8 cellular contexts compared by ENCODE assay signal in genomic region chr1:162561037-162561615, GRCh38. TPM values are rescaled to one million over a fixed set of nuclear protein-coding genes. Genes with fewer than 3 reads are reported as not detected.
A peak's percentile ranks its signal among the peaks of the same experiment; 100 is the strongest.
DNase-seq lines count a peak whose midpoint lies in the region; ATAC-seq lines count a peak whose summit lies in the region.

No MANE protein-coding gene starts in this region.

- peak overlapping the region in 1 of 2 experiments; percentile 47 for H3K4ac ChIP-seq in mesenchymal stem cell (ENCODE audit: low read depth in 1 of 2, low read length in 2 of 2)

- H3K27me3 ChIP-seq in effector memory CD4-positive, alpha-beta T cell (replicated peaks; ENCODE audit: control insufficient read depth, insufficient read depth, low read length, poor library complexity, severe bottlenecking), result no peaks in the 10 kb centered on the region
- H3K27me3 ChIP-seq in mesenchymal stem cell (ENCODE audit: control insufficient read depth in 1 of 2, insufficient read depth in 1 of 2, low read length in 2 of 2), result no peaks in the 10 kb centered on the region

- peak overlapping the region; percentile 51 to 69 for H2BK12ac ChIP-seq in mesenchymal stem cell (ENCODE audit: low read length in 2 of 2)

- peak overlapping the region; percentile 73 for H3K27ac ChIP-seq in effector memory CD4-positive, alpha-beta T cell (ENCODE audit: insufficient read depth, low read length, poor library complexity, severe bottlenecking)
- H3K27ac ChIP-seq in mesenchymal stem cell (ENCODE audit: low read length, poor library complexity, severe bottlenecking), result peak overlapping the region; percentile 50

- H3K9ac ChIP-seq in mesenchymal stem cell (ENCODE audit: low read length), result peak overlapping the region; percentile 98

- H2BK15ac ChIP-seq in mesenchymal stem cell (ENCODE audit: low read depth, poor library complexity, severe bottlenecking), result peak overlapping the region; percentile 82

- peak overlapping the region; percentile 54 for H2AFZ ChIP-seq in mesenchymal stem cell (ENCODE audit: low read depth, low read length)

- H4K8ac ChIP-seq in mesenchymal stem cell (ENCODE audit: low read length), result peak overlapping the region; percentile 96

- H3K79me1 ChIP-seq in mesenchymal stem cell (replicated peaks; ENCODE audit: low read length, poor library complexity, severe bottlenecking), result peaks cover 5% of the 10 kb centered on the region

- H3K18ac ChIP-seq in mesenchymal stem cell (ENCODE audit: low read depth in 1 of 2, low read length in 2 of 2), result peak overlapping the region; percentile 66 to 95

- no peak overlapping the region for H3K23ac ChIP-seq in mesenchymal stem cell (ENCODE audit: low read length in 2 of 2)

- peak overlapping the region; percentile 84 for H3K4me3 ChIP-seq in effector memory CD4-positive, alpha-beta T cell (ENCODE audit: insufficient read depth, low read depth, low read length, poor library complexity, severe bottlenecking)
- peak overlapping the region; percentile 79 to 95 for H3K4me3 ChIP-seq in mesenchymal stem cell (ENCODE audit: insufficient read depth in 1 of 2, low read depth in 1 of 2, low read length in 2 of 2)

- H3K4me1 ChIP-seq in effector memory CD4-positive, alpha-beta T cell (ENCODE audit: control insufficient read depth, insufficient read depth, low read length, poor library complexity, severe bottlenecking), result no peaks in the 10 kb centered on the region
- H3K4me1 ChIP-seq in mesenchymal stem cell (ENCODE audit: control insufficient read depth, insufficient read depth, low read depth, low read length), result peaks cover 5% of the 10 kb centered on the region

- peak; percentile 92 for DNase-seq in COLO829 (ENCODE audit: low spot score)
- DNase-seq in HT-29 (ENCODE audit: low spot score), result peak; percentile 98
- DNase-seq in NK-92 treated with Interleukin-12 subunit alpha and Interleukin-12 subunit beta, amount 100 ng/mL, for 24 hours (lab: John Stamatoyannopoulos, UW), result peak; percentile 97
- peak; percentile 95 to 97 for DNase-seq in activated CD8-positive, alpha-beta memory T cell treated with anti-CD3 and anti-CD28 coated beads for 4 hours (ENCODE audit: low read depth in 2 of 2)
- peak; percentile 97 for DNase-seq in effector memory CD4-positive, alpha-beta T cell
- peak; percentile 97 for DNase-seq in mesenchymal stem cell
- DNase-seq in stimulated activated CD8-positive, alpha-beta memory T cell treated with anti-CD3 and anti-CD28 coated beads, Interleukin-12 subunit alpha, Interleukin-12 subunit beta, amount 100 ng/mL, for 24 hours (ENCODE audit: extremely low read depth), result peak; percentile 98

- peak; percentile 95 for ATAC-seq in GM21360 (IDR thresholded peaks at IDR 0.05; ENCODE audit: unreplicated experiment)

- 2% methylated on average over 49 of the region's 53 CpGs for WGBS in mesenchymal stem cell

- no peaks in the 10 kb centered on the region for H3K9me3 ChIP-seq in effector memory CD4-positive, alpha-beta T cell (ENCODE audit: control insufficient read depth, low read length)
- H3K9me3 ChIP-seq in mesenchymal stem cell (ENCODE audit: control insufficient read depth, low read length), result no peaks in the 10 kb centered on the region

- H2BK120ac ChIP-seq in mesenchymal stem cell (ENCODE audit: low read depth, low read length), result no peak overlapping the region

- no peak overlapping the region for H4K91ac ChIP-seq in mesenchymal stem cell (ENCODE audit: low read length)

- peak overlapping the region; percentile 11 for H2BK5ac ChIP-seq in mesenchymal stem cell (ENCODE audit: low read depth, low read length, poor library complexity, severe bottlenecking)

- H3K4me2 ChIP-seq in mesenchymal stem cell (ENCODE audit: low read length, poor library complexity, severe bottlenecking), result peak overlapping the region; percentile 69

- H3K36me3 ChIP-seq in effector memory CD4-positive, alpha-beta T cell (ENCODE audit: control insufficient read depth, insufficient read depth, low read length), result no peaks in the 10 kb centered on the region
- H3K36me3 ChIP-seq in mesenchymal stem cell (ENCODE audit: control insufficient read depth in 1 of 2, insufficient read depth in 2 of 2, low read depth in 1 of 2, low read length in 2 of 2), result peaks cover 0 to 3% of the 10 kb centered on the region in 2 experiments

- H3K14ac ChIP-seq in mesenchymal stem cell (ENCODE audit: low read length in 2 of 2), result peak overlapping the region in 1 of 2 experiments; percentile 26

- no peak overlapping the region for H2AK5ac ChIP-seq in mesenchymal stem cell (ENCODE audit: low read length, severe bottlenecking)

RNA-seq across cellular contexts. Expression of gene UAP1, which starts 0.4 kb away (rescaled TPM):
- 33.4 and 44.2 TPM in 2 replicates for total RNA-seq in HT-29 (2014; rRNA removed; shearing (Covaris generic))
- polyA plus RNA-seq in mesenchymal stem cell (2013, experiment 1 of 2), result 25.5 TPM
- polyA plus RNA-seq in mesenchymal stem cell (2013, experiment 2 of 2), result 25.0 TPM

Comparison
In these comparisons a context has a peak if more than half of its experiments do, and no peak if none do; other contexts are left out.
1. Peak in every context shown above with its lines: DNase-seq, ATAC-seq, H3K4me3 ChIP-seq and H3K27ac ChIP-seq.